In the genomic region with DNA sequence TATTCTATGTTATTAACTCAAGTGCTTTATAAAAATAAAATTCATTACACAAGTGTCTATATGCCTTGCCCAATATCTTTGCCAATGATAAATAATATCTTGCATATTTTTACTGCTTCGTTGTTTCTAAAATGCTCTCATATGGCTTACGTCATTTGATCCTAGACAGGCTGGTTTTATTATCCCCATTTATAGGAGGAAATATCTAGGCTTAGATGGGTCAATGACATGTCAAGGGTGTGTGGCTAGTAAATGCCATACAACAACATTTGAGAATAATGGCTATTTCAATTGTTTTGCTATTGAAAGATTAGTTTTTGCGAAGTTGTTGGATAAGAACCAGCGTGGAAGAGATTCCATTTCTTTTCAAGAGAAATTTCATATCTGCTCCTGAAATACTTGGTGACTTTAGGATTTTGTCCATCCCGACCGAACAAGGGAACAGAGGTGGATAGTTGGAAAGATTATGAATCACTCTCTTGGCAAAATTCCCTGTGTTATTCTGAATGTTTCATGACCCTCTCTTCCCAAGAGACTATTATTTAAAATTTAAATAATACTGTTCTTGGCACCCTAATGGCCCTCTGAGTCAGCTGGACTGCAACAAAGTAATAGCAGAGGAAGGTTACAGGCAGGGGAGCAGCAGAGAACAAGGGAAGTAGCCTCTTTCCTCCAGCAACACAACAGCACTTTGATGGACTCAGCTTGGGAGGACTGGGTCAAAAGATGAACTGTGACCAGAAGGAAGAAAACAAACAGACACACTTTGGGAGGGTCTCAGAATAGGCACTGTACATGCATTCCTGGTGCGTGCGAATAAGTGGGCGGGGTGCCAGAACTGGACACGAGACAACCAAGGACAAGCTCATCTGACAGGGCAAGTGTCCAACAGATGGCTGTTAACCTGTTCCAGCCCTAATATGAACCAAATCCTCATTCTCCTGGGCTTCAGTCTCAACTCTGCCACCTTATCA, we compare ENCODE assay signal across 9 cellular contexts.
DNase-seq lines count a peak whose midpoint lies in the region; ATAC-seq and TF ChIP-seq lines count a peak whose summit lies in the region.
"Had no signal": no experiment of that assay in that cellular context is flagged by ENCODE, and none has a peak within 500 bp of the region (broad histone marks: within the 10 kb centered on the region; RNA-seq: fewer than 3 reads in every experiment).

No MANE protein-coding gene starts in this region.

- POLR2A ChIA-PET in CD8-positive, alpha-beta memory T cell (lab: Charles Lee), result no interaction called here

- H3K9me3 ChIP-seq in testis, result no peaks in the 10 kb centered on the region
- no peaks in the 10 kb centered on the region for H3K9me3 ChIP-seq in CD8-positive, alpha-beta memory T cell (ENCODE audit: low read length)

- ATAC-seq in activated naive CD8-positive, alpha-beta T cell treated with anti-CD3 and anti-CD28 coated beads, Interleukin-2, amount 50 U/mL, for 24 hours, result no peak
- no peak for ATAC-seq in HG03135 (IDR thresholded peaks at IDR 0.05; ENCODE audit: unreplicated experiment)

- H3K4me3 ChIP-seq in testis, result no peak overlapping the region
- no peak overlapping the region for H3K4me3 ChIP-seq in CD8-positive, alpha-beta memory T cell (ENCODE audit: low read length)
- H3K4me3 ChIP-seq: skin epidermis had no signal

- H3K9me3 Mint-ChIP-seq in activated naive CD8-positive, alpha-beta T cell treated with anti-CD3 and anti-CD28 coated beads, Interleukin-2, amount 50 U/mL, for 24 hours, result no peaks in the 10 kb centered on the region
- peaks cover 0 to 2% (median 0%) of the 10 kb centered on the region in 5 donors for H3K9me3 Mint-ChIP-seq in CD8-positive, alpha-beta memory T cell

- H3K4me3 Mint-ChIP-seq in activated naive CD8-positive, alpha-beta T cell treated with anti-CD3 and anti-CD28 coated beads, Interleukin-2, amount 50 U/mL, for 24 hours, result no peak overlapping the region
- no peak overlapping the region for H3K4me3 Mint-ChIP-seq in CD8-positive, alpha-beta memory T cell

- no peak for TF ChIP-seq POLR2A in testis (IDR thresholded peaks at IDR 0.05)

- DNase-seq in HT-29 (ENCODE audit: low spot score), result peak; percentile 59
- DNase-seq in brain pericyte (ENCODE audit: low read depth, low spot score), result peak; percentile 83
- DNase-seq in kidney glomerular epithelial cell (lab: John Stamatoyannopoulos, UW), result peak; percentile 63
- DNase-seq in testis, result peak; percentile 79
- DNase-seq in activated naive CD8-positive, alpha-beta T cell treated with anti-CD3 and anti-CD28 coated beads, Interleukin-2, amount 50 U/mL, for 24 hours, result no peak
- no peak for DNase-seq in CD8-positive, alpha-beta memory T cell
- no peak for DNase-seq in NCI-H748 treated with DMSO at 0.1 percent for 48 hours (lab: John Stamatoyannopoulos, UW)

- H3K27ac ChIP-seq in testis, result peak overlapping the region; percentile 15 to 52
- no peak overlapping the region for H3K27ac ChIP-seq in CD8-positive, alpha-beta memory T cell (ENCODE audit: low read depth, low read length)

- 28 to 32% methylated on average over 10 of the region's 10 CpGs for WGBS in testis, 2 donors

- no peaks in the 10 kb centered on the region for H3K27me3 ChIP-seq in testis
- no peaks in the 10 kb centered on the region for H3K27me3 ChIP-seq in CD8-positive, alpha-beta memory T cell (ENCODE audit: insufficient read depth, low read length, poor library complexity, severe bottlenecking)

- CTCF ChIA-PET in CD8-positive, alpha-beta memory T cell (lab: Charles Lee), result no interaction called here

- H3K27me3 Mint-ChIP-seq in activated naive CD8-positive, alpha-beta T cell treated with anti-CD3 and anti-CD28 coated beads, Interleukin-2, amount 50 U/mL, for 24 hours, result peaks cover 5% of the 10 kb centered on the region
- H3K27me3 Mint-ChIP-seq in CD8-positive, alpha-beta memory T cell, result peaks cover 10 to 14% of the 10 kb centered on the region in 2 donors

- peaks cover 22% of the 10 kb centered on the region for H3K4me1 ChIP-seq in testis
- H3K4me1 ChIP-seq in CD8-positive, alpha-beta memory T cell (ENCODE audit: insufficient read depth, low read length), result no peaks in the 10 kb centered on the region

- H3K36me3 Mint-ChIP-seq in activated naive CD8-positive, alpha-beta T cell treated with anti-CD3 and anti-CD28 coated beads, Interleukin-2, amount 50 U/mL, for 24 hours (ENCODE audit: low read depth), result no peaks in the 10 kb centered on the region
- no peaks in the 10 kb centered on the region for H3K36me3 Mint-ChIP-seq in CD8-positive, alpha-beta memory T cell

- H3K36me3 ChIP-seq in testis (ENCODE audit: low read depth, missing control alignments), result no peaks in the 10 kb centered on the region
- H3K36me3 ChIP-seq in CD8-positive, alpha-beta memory T cell (ENCODE audit: insufficient read depth, low read length), result no peaks in the 10 kb centered on the region

- no peak overlapping the region for H3K27ac Mint-ChIP-seq in activated naive CD8-positive, alpha-beta T cell treated with anti-CD3 and anti-CD28 coated beads, Interleukin-2, amount 50 U/mL, for 24 hours
- H3K27ac Mint-ChIP-seq in CD8-positive, alpha-beta memory T cell, result no peak overlapping the region

- H3K4me1 Mint-ChIP-seq in activated naive CD8-positive, alpha-beta T cell treated with anti-CD3 and anti-CD28 coated beads, Interleukin-2, amount 50 U/mL, for 24 hours, result no peaks in the 10 kb centered on the region
- H3K4me1 Mint-ChIP-seq in CD8-positive, alpha-beta memory T cell, result no peaks in the 10 kb centered on the region

- intact Hi-C loops in testis (cut with DNase I; ENCODE audit: low total_unique reads), result no loop called here

- no peak for TF ChIP-seq CTCF in testis (IDR thresholded peaks at IDR 0.05)

Comparison
In these comparisons a context has a peak if more than half of its experiments do, and no peak if none do; other contexts are left out.
1. DNase-seq: peak in HT-29 (single experiment), brain pericyte (single experiment), kidney glomerular epithelial cell (single experiment) and testis (single experiment); none in activated naive CD8-positive, alpha-beta T cell treated with anti-CD3 and anti-CD28 coated beads, Interleukin-2, amount 50 U/mL, for 24 hours (single experiment), CD8-positive, alpha-beta memory T cell (0 of 5) and NCI-H748 treated with DMSO at 0.1 percent for 48 hours (single experiment).